ENCODE assay signal across 12 cellular contexts in genomic region chr10:49281461-49281860, GRCh38. TPM values are rescaled to one million over a fixed set of nuclear protein-coding genes. Genes with fewer than 3 reads are reported as not detected.
DNase-seq lines count a peak whose midpoint lies in the region; ATAC-seq, FAIRE-seq and TF ChIP-seq lines count a peak whose summit lies in the region.
"Had no signal": no experiment of that assay in that cellular context is flagged by ENCODE, and none has a peak within 500 bp of the region (broad histone marks: within the 10 kb centered on the region; RNA-seq: fewer than 3 reads in every experiment).

No MANE protein-coding gene starts in this region.

- TF ChIP-seq RAD21 in K562 (CRISPR knock-in tag; conservative IDR thresholded peaks at IDR 0.05 in 1 of 2, IDR thresholded peaks at IDR 0.05 in 1 of 2): peak in 1 of 2 experiments; percentile 62; a peak in 2 of 4 replicates

- H2AFZ ChIP-seq in H9 (ENCODE audit: low read length): no peak overlapping the region
- H2AFZ ChIP-seq in K562 (ENCODE audit: low read depth, low read length): 0 out of 2 replicates have a peak overlapping the region, but pooled peaks have one; percentile 2

- peaks cover 8% of the 10 kb centered on the region; the same call in 1 of the 2 replicates for H3K27me3 ChIP-seq in DOHH2 (ENCODE audit: control insufficient read depth, low read length)
- no peaks in the 10 kb centered on the region for H3K27me3 ChIP-seq in H9 (ENCODE audit: insufficient read depth, low read length)
- no peaks in the 10 kb centered on the region for H3K27me3 ChIP-seq in K562 (ENCODE audit: control insufficient read depth in 2 of 2, insufficient read depth in 2 of 2, low read length in 2 of 2)
- H3K27me3 ChIP-seq in neutrophil: no peaks in the 10 kb centered on the region

- H2BK5ac ChIP-seq in H9 (ENCODE audit: insufficient read length, low read length): no peak overlapping the region

- no peaks in the 10 kb centered on the region for H3K9me2 ChIP-seq in DOHH2 (replicated peaks; ENCODE audit: control insufficient read depth, low read length)

- no peak overlapping the region; a peak in 1 of 7 replicates for H3K27ac Mint-ChIP-seq in H9

- no peak for TF ChIP-seq EP300 in K562 (IDR thresholded peaks at IDR 0.05; ENCODE audit: low read length)

- no peak overlapping the region for H3K4me3 ChIP-seq in DOHH2 (ENCODE audit: low read length)
- no peak overlapping the region for H3K4me3 ChIP-seq in K562
- H3K4me3 ChIP-seq in neutrophil (ENCODE audit: low read depth in 1 of 2, low read length in 1 of 2): no peak overlapping the region

- no peaks in the 10 kb centered on the region for H3K9me1 ChIP-seq in K562 (ENCODE audit: control insufficient read depth, insufficient read depth, low read length)

- H4K5ac ChIP-seq in H9 (ENCODE audit: insufficient read length, low read depth, low read length): no peak overlapping the region

- no CpG with 5 or more reads among the region's 13 CpGs for WGBS in H9 (ENCODE audit: extremely low coverage, insufficient read length, low lambda C conversion rate)
- 50% methylated on average over 13 of the region's 13 CpGs for WGBS in K562 (ENCODE audit: insufficient coverage, low coverage, missing lambda C conversion rate)

- H3K18ac ChIP-seq in H9 (ENCODE audit: insufficient read length, low read depth, low read length): no peak overlapping the region

- H3K23ac ChIP-seq in H9 (ENCODE audit: insufficient read length, low read depth, low read length): no peak overlapping the region

- peaks cover 2% of the 10 kb centered on the region for H3K27me3 Mint-ChIP-seq in H9 (ENCODE audit: low read depth)

- peak; percentile 79 for ATAC-seq in K562
- ATAC-seq: esophagus mucosa had no signal

- H3K79me2 ChIP-seq in DOHH2 (ENCODE audit: control insufficient read depth, low read length) (no peaks in the 10 kb centered on the region), H9 (ENCODE audit: insufficient read depth, low read length) (no peaks in the 10 kb centered on the region), K562 (ENCODE audit: control insufficient read depth, insufficient read depth, low read length) (no peaks in the 10 kb centered on the region)

- no peaks in the 10 kb centered on the region for H3K23me2 ChIP-seq in H9 (ENCODE audit: insufficient read length, low read depth, low read length, poor library complexity, severe bottlenecking)

- intact Hi-C loops in K562 (cut with micrococcal nuclease): no loop called here

- H3K56ac ChIP-seq in H9 (ENCODE audit: insufficient read length, low read depth, low read length): no peak overlapping the region

- no peak overlapping the region for H3K4ac ChIP-seq in H9 (ENCODE audit: low read depth, low read length)

- H3K79me1 ChIP-seq in H9 (ENCODE audit: insufficient read depth, low read depth, low read length, poor library complexity, severe bottlenecking): no peaks in the 10 kb centered on the region

- H4K20me1 ChIP-seq in DOHH2 (ENCODE audit: control insufficient read depth, insufficient read depth, low read depth, low read length) (no peaks in the 10 kb centered on the region), H9 (ENCODE audit: control insufficient read depth, insufficient read depth, insufficient read length) (no peaks in the 10 kb centered on the region), K562 (replicated peaks; ENCODE audit: control insufficient read depth, insufficient read depth, low read length) (no peaks in the 10 kb centered on the region)

- H3K9me3 ChIP-seq in DOHH2 (ENCODE audit: control insufficient read depth, insufficient read depth, low read length): no peaks in the 10 kb centered on the region
- H3K9me3 ChIP-seq in H9 (ENCODE audit: control insufficient read depth, low read depth, low read length): no peaks in the 10 kb centered on the region
- no peaks in the 10 kb centered on the region for H3K9me3 ChIP-seq in K562 (replicated peaks; ENCODE audit: control insufficient read depth, insufficient read depth, low read depth, low read length)
- H3K9me3 ChIP-seq in neutrophil: no peaks in the 10 kb centered on the region

- no peaks in the 10 kb centered on the region for H3K4me1 ChIP-seq in DOHH2 (ENCODE audit: control insufficient read depth, low read length)
- H3K4me1 ChIP-seq in H9 (ENCODE audit: insufficient read depth, low read length): no peaks in the 10 kb centered on the region
- H3K4me1 ChIP-seq in K562 (replicated peaks in 1 of 2; ENCODE audit: control insufficient read depth in 2 of 2, insufficient read depth in 2 of 2, low read length in 2 of 2): peaks cover 14 to 21% of the 10 kb centered on the region in 2 experiments
- H3K4me1 ChIP-seq in neutrophil (ENCODE audit: control insufficient read depth in 1 of 2, insufficient read depth in 1 of 2, low read depth in 1 of 2, low read length in 1 of 2): peaks cover 25 to 26% of the 10 kb centered on the region in 2 experiments

- H2BK12ac ChIP-seq in H9 (ENCODE audit: insufficient read length, low read depth, low read length): no peak overlapping the region

- no peaks in the 10 kb centered on the region for H3K36me3 ChIP-seq in DOHH2 (ENCODE audit: control insufficient read depth, low read length)
- H3K36me3 ChIP-seq in K562 (ENCODE audit: control insufficient read depth, insufficient read depth, low read length): no peaks in the 10 kb centered on the region
- H3K36me3 ChIP-seq in neutrophil: no peaks in the 10 kb centered on the region

- no peak for TF ChIP-seq POLR2A in K562 (conservative IDR thresholded peaks at IDR 0.05)

- no peaks in the 10 kb centered on the region for H3K9me3 Mint-ChIP-seq in H9

- BruUV-seq in K562 (replicated peaks; lab: Mats Ljungman, UMichigan): no TSS peak

- CTCF ChIA-PET in K562 (lab: Yijun Ruan, JAX; ENCODE audit: low intra/inter-chr PET ratio): no interaction called here

- no peak overlapping the region for H2BK120ac ChIP-seq in H9 (ENCODE audit: low read depth, low read length, poor library complexity, severe bottlenecking)

- H3T11ph ChIP-seq in H9 (ENCODE audit: low read length): no peak overlapping the region

- FAIRE-seq in K562 (lab: Jason Lieb, UNC): no peak
- no peak for FAIRE-seq in HTR-8/SVneo (lab: Jason Lieb, UNC)

- H2AK5ac ChIP-seq in H9 (ENCODE audit: insufficient read length, low read length): no peak overlapping the region

- TF ChIP-seq CTCF in DOHH2 (IDR thresholded peaks at IDR 0.05; ENCODE audit: low read depth, low read length, poor library complexity, severe bottlenecking) (peak; percentile 77), H9 (conservative IDR thresholded peaks at IDR 0.05) (peak; percentile 92), K562 (IDR thresholded peaks at IDR 0.05 in 2 of 3, conservative IDR thresholded peaks at IDR 0.05 in 1 of 3; ENCODE audit: insufficient read depth in 2 of 3, low read depth in 1 of 3, low read length in 3 of 3) (peak; percentile 70 to 91 (median 82)), neutrophil (IDR thresholded peaks at IDR 0.05) (peak; percentile 16)

- H3K14ac ChIP-seq in H9 (ENCODE audit: insufficient read depth, low read length): no peak overlapping the region

- no peak overlapping the region for H2BK15ac ChIP-seq in H9 (ENCODE audit: low read depth, low read length)

- H3K4me3 Mint-ChIP-seq in H9: no peak overlapping the region

- H3K9ac ChIP-seq in H9 (ENCODE audit: extremely low read depth, insufficient read length, low read length) (no peak overlapping the region), K562 (ENCODE audit: insufficient read depth in 1 of 2, low read depth in 2 of 2, low read length in 2 of 2) (no peak overlapping the region)

- H3K4me2 ChIP-seq in DOHH2 (ENCODE audit: low read length): no peak overlapping the region
- no peak overlapping the region for H3K4me2 ChIP-seq in H9 (ENCODE audit: insufficient read depth, insufficient read length, low read length)
- no peak overlapping the region for H3K4me2 ChIP-seq in K562 (ENCODE audit: insufficient read depth, low read length)

- DNase-seq in H9 (peak; percentile 76), K562 (ENCODE audit: extremely low read depth in 1 of 4, low spot score in 3 of 4) (peak; percentile 57 to 65 (median 62)), NCI-H2107 (lab: John Stamatoyannopoulos, UW) (no peak), KG1 (lab: John Stamatoyannopoulos, UW) (no peak), HTR-8/SVneo (ENCODE audit: insufficient read length, low spot score) (no peak)
- DNase-seq: activated T-cell treated with anti-CD3 and anti-CD28 coated beads for 4 hours; NCI-H1930; stimulated activated CD4-positive, alpha-beta T cell treated with anti-CD3 and anti-CD28 coated beads, Interleukin-1b, Interleukin-23, amount 100 ng/mL, for 48 hours; stimulated activated naive CD4-positive, alpha-beta T cell treated with Interleukin-2 at 50 U/mL for 16 hours had no signal

- H3K27ac ChIP-seq in DOHH2 (ENCODE audit: low read depth, low read length): no peak overlapping the region
- no peak overlapping the region for H3K27ac ChIP-seq in H9 (ENCODE audit: insufficient read length, low read depth, low read length)
- no peak overlapping the region for H3K27ac ChIP-seq in K562 (ENCODE audit: extremely low read depth, low read depth, low read length)
- H3K27ac ChIP-seq in neutrophil: no peak overlapping the region

- in situ Hi-C loops in K562 (cut with MboI): no loop called here

- H3K36me3 Mint-ChIP-seq in H9 (ENCODE audit: insufficient read depth in 1 of 3, low read depth in 3 of 3): no peaks in the 10 kb centered on the region

- no peaks in the 10 kb centered on the region for H3F3A ChIP-seq in DOHH2 (ENCODE audit: control insufficient read depth, insufficient read depth)

- peaks cover 0 to 10% of the 10 kb centered on the region in 2 experiments; a peak in 1 of 4 replicates for H3K4me1 Mint-ChIP-seq in H9

- no peak overlapping the region for H2BK20ac ChIP-seq in H9 (ENCODE audit: low read depth, low read length, poor library complexity, severe bottlenecking)

- H4K91ac ChIP-seq in H9 (ENCODE audit: insufficient read length, low read depth, low read length): no peak overlapping the region

- no peak overlapping the region for H4K8ac ChIP-seq in H9 (replicated peaks; ENCODE audit: insufficient read length, low read depth, low read length)

- POLR2A ChIA-PET in K562 (lab: Yijun Ruan, JAX): no interaction called here

RNA-seq across cellular contexts. Expression of gene C10orf71, which starts 17.5 kb away (rescaled TPM):
- total RNA-seq in H9 (2021): not detected in 2 replicates
- 9.0 and 13.8 TPM in 2 replicates for total RNA-seq in K562 (2011; cell fraction: chromatin; rRNA removed; ENCODE audit: low replicate concordance)
- 5.0 and 7.8 TPM in 2 replicates for total RNA-seq in K562 (2011; cell fraction: nucleolus; rRNA removed)
- 6.0 and 7.1 TPM in 2 replicates for total RNA-seq in K562 (2011; cell fraction: nucleoplasm; rRNA removed)
- total RNA-seq in K562 (2014; rRNA removed): 1.1 and 1.7 TPM in 2 replicates
- 1.7 and 2.2 TPM in 2 replicates for total RNA-seq in K562 (2014; rRNA removed; fragmentation: Illumina TruSeq; extraction: Trizol)
- 1.5 and 2.4 TPM in 2 replicates for total RNA-seq in K562 (2015; rRNA removed; fragmentation: Illumina TruSeq; extraction: Trizol)
- 4.5 and 4.9 TPM in 2 replicates for total RNA-seq in K562 (2021)
- polyA plus RNA-seq in K562 (2011; rRNA removed): 0.89 and 1.0 TPM in 2 replicates
- polyA plus RNA-seq in K562 (2011; cell fraction: cytosol; rRNA removed): 0.71 and 1.0 TPM in 2 replicates
- 2.5 and 5.7 TPM in 2 replicates for polyA plus RNA-seq in K562 (2011; cell fraction: nucleus; rRNA removed)
- polyA plus RNA-seq in K562 (2012): 2.2 TPM in 2 replicates
- 2.1 and 2.5 TPM in 2 replicates for polyA plus RNA-seq in K562 (2014; fragmentation: Illumina TruSeq; extraction: Trizol)
- under 1 TPM; 0.06 to 0.30 TPM for polyA plus RNA-seq in K562 (2014; fragmentation: Nextera tagmentation; extraction: Ambion mirVana)
- 1.1 and 1.3 TPM in 2 replicates for polyA plus RNA-seq in K562 (2014; rRNA removed)
- polyA minus RNA-seq in K562 (2011; rRNA and poly(A)+ RNA removed): 3.6 TPM in 2 replicates
- polyA minus RNA-seq in K562 (2011; cell fraction: cytosol; rRNA and poly(A)+ RNA removed): 2.8 and 3.1 TPM in 2 replicates
- polyA minus RNA-seq in K562 (2011; cell fraction: nucleus; rRNA and poly(A)+ RNA removed): 5.8 and 7.6 TPM in 2 replicates
- total RNA-seq: esophagus mucosa had no signal

Comparison
In these comparisons a context has a peak if more than half of its experiments do, and no peak if none do; other contexts are left out.
1. CTCF ChIP-seq: peak in every context shown above with its lines; median percentile 92 in H9; 82 in K562; 77 in DOHH2; 16 in neutrophil.
2. DNase-seq: peak in H9 (single experiment) and K562 (4 of 4); none in NCI-H2107 (single experiment), KG1 (single experiment) and HTR-8/SVneo (single experiment).